ENCODE assay signal across 36 cellular contexts in the genomic region with DNA sequence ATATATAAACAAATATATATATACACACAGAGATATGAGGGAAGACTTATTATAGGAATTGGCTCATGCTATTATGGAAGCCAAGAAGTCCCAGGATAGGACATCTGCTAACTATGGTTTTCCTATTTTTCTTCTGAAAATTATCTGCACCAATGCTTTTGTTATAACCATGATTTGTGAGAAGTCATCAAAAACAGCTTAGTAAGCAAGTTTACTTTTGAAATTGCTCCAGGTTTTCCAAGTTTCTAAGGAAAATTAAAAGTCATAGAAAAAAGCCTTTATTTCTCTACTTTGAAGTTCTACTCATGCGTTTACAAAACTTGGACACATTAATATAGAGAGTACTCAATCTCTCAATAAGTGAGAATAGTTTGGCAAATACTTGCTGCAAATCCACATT.
"Had no signal": no experiment of that assay in that cellular context is flagged by ENCODE, and none has a peak within 500 bp of the region (broad histone marks: within the 10 kb centered on the region; RNA-seq: fewer than 3 reads in every experiment).

No MANE protein-coding gene starts in this region.

- H3K9me3 Mint-ChIP-seq: activated B cell treated with CpG ODN at 0.5 μM for 24 hours; activated CD4-positive, alpha-beta T cell treated with anti-CD3 and anti-CD28 coated beads, Interleukin-2, amount 10 ng/mL, durations not matched to agents 24 days and 14 days; activated CD8-positive, alpha-beta T cell treated with anti-CD3 and anti-CD28 coated beads for 36 hours; activated naive CD4-positive, alpha-beta T cell treated with anti-CD3 and anti-CD28 coated beads for 36 hours; activated naive CD4-positive, alpha-beta T cell treated with anti-CD3 and anti-CD28 coated beads, Interleukin-2, amount 50 U/mL, for 72 hours; activated naive CD8-positive, alpha-beta T cell treated with anti-CD3 and anti-CD28 coated beads for 36 hours; activated T-cell treated with anti-CD3 and anti-CD28 coated beads, Interleukin-2, amount 50 U/mL, for 4 hours; activated T-cell treated with anti-CD3 and anti-CD28 coated beads, Interleukin-2, amount 50 U/mL, for 72 hours; activated T-helper 1 cell treated with anti-CD3 and anti-CD28 coated beads, Interleukin-12 subunit alpha, Interleukin-12 subunit beta, Interleukin-2, Interleukin-4 antibody, amounts not matched to agents 30 ng/mL and 10 ng/mL and 1 ng/mL, durations not matched to agents 14 hours and 24 hours and 36 hours; T-helper 1 cell treated with Interleukin-12 subunit alpha and Interleukin-12 subunit beta and Interleukin-4 antibody, amounts not matched to agents 30 μg/mL and 1 μg/mL, for 36 hours had no signal

- H3K36me3 ChIP-seq: adrenal gland, brain microvascular endothelial cell, breast epithelium had no signal

- H3K27me3 ChIP-seq: adrenal gland, body of pancreas, brain microvascular endothelial cell, breast epithelium had no signal

- H3K4me3 ChIP-seq: adrenal gland, body of pancreas, breast epithelium had no signal

- H3K36me3 Mint-ChIP-seq: activated CD4-positive, alpha-beta memory T cell treated with anti-CD3 and anti-CD28 coated beads for 36 hours; activated naive CD4-positive, alpha-beta T cell treated with anti-CD3 and anti-CD28 coated beads, Interleukin-2, amount 50 U/mL, for 72 hours; activated naive CD8-positive, alpha-beta T cell treated with anti-CD3 and anti-CD28 coated beads for 36 hours had no signal

- H3K27ac ChIP-seq: adrenal gland, body of pancreas, brain microvascular endothelial cell, breast epithelium, VCaP had no signal

- H3K4me1 ChIP-seq: adrenal gland, body of pancreas, breast epithelium had no signal

- DNase-seq: activated B cell treated with CpG ODN at 0.5 μM for 24 hours; activated CD4-positive, alpha-beta memory T cell treated with anti-CD3 and anti-CD28 coated beads for 36 hours; activated CD4-positive, alpha-beta T cell treated with anti-CD3 and anti-CD28 coated beads for 4 hours; activated CD4-positive, alpha-beta T cell treated with anti-CD3 and anti-CD28 coated beads, Interleukin-2, amount 10 ng/mL, durations not matched to agents 24 days and 14 days; activated CD4-positive, alpha-beta T cell treated with anti-CD3 and anti-CD28 coated beads, Interleukin-2, amount 50 U/mL, for 1 hour; activated CD4-positive, alpha-beta T cell treated with anti-CD3 and anti-CD28 coated beads, Interleukin-2, amount 50 U/mL, for 4 hours; activated CD4-positive, CD25-positive, alpha-beta regulatory T cell treated with anti-CD3 and anti-CD28 coated beads, Interleukin-2, amount 50 U/mL, for 72 hours; activated CD8-positive, alpha-beta memory T cell treated with anti-CD3 and anti-CD28 coated beads, Interleukin-2, amount 50 U/mL, for 4 hours; activated CD8-positive, alpha-beta T cell treated with anti-CD3 and anti-CD28 coated beads for 36 hours; activated effector memory CD4-positive, alpha-beta T cell treated with anti-CD3 and anti-CD28 coated beads, Interleukin-2, amount 50 U/mL, for 16 hours; activated gamma-delta T cell treated with Interleukin-2 at 50 U/mL for 16 hours; activated naive CD4-positive, alpha-beta T cell; activated naive CD4-positive, alpha-beta T cell treated with anti-CD3 and anti-CD28 coated beads for 36 hours; activated naive CD4-positive, alpha-beta T cell treated with anti-CD3 and anti-CD28 coated beads, Interleukin-2, amount 50 U/mL, for 16 hours; activated naive CD8-positive, alpha-beta T cell treated with anti-CD3 and anti-CD28 coated beads for 36 hours; activated T-cell treated with anti-CD3 and anti-CD28 coated beads for 4 hours; activated T-cell treated with anti-CD3 and anti-CD28 coated beads, Interleukin-2, amount 50 U/mL, for 1 hour; activated T-cell treated with anti-CD3 and anti-CD28 coated beads, Interleukin-2, amount 50 U/mL, for 4 hours; activated T-cell treated with anti-CD3 and anti-CD28 coated beads, Interleukin-2, amount 50 U/mL, for 72 hours; adrenal gland; amniotic stem cell; aorta; body of pancreas; brain microvascular endothelial cell; central memory CD4-positive, alpha-beta T cell; T-helper 1 cell; T-helper 2 cell; T-helper 9 cell had no signal

- H3K27ac Mint-ChIP-seq: activated B cell treated with CpG ODN at 0.5 μM for 24 hours; activated CD4-positive, alpha-beta memory T cell treated with anti-CD3 and anti-CD28 coated beads for 36 hours; activated CD4-positive, alpha-beta T cell treated with anti-CD3 and anti-CD28 coated beads, Interleukin-2, amount 10 ng/mL, durations not matched to agents 24 days and 14 days; activated CD8-positive, alpha-beta T cell treated with anti-CD3 and anti-CD28 coated beads for 36 hours; activated naive CD4-positive, alpha-beta T cell treated with anti-CD3 and anti-CD28 coated beads for 36 hours; activated naive CD4-positive, alpha-beta T cell treated with anti-CD3 and anti-CD28 coated beads, Interleukin-2, amount 50 U/mL, for 72 hours; activated naive CD8-positive, alpha-beta T cell treated with anti-CD3 and anti-CD28 coated beads for 36 hours; activated T-cell treated with anti-CD3 and anti-CD28 coated beads, Interleukin-2, amount 50 U/mL, for 72 hours; activated T-helper 1 cell treated with anti-CD3 and anti-CD28 coated beads, Interleukin-12 subunit alpha, Interleukin-12 subunit beta, Interleukin-2, Interleukin-4 antibody, amounts not matched to agents 30 ng/mL and 10 ng/mL and 1 ng/mL, durations not matched to agents 14 hours and 24 hours and 36 hours; activated T-helper 17 cell treated with anti-CD3 and anti-CD28 coated beads, Interleukin-2, amount 50 U/mL, for 72 hours; T-helper 1 cell treated with Interleukin-12 subunit alpha and Interleukin-12 subunit beta and Interleukin-4 antibody, amounts not matched to agents 30 μg/mL and 1 μg/mL, for 36 hours; T-helper 2 cell treated with Interferon-gamma antibody and Interleukin-4, amounts not matched to agents 5 μg/mL and 100 μg/mL, for 36 hours had no signal

- H3K4me3 Mint-ChIP-seq: activated B cell treated with CpG ODN at 0.5 μM for 24 hours; activated CD4-positive, alpha-beta memory T cell treated with anti-CD3 and anti-CD28 coated beads for 36 hours; activated CD4-positive, alpha-beta T cell treated with anti-CD3 and anti-CD28 coated beads, Interleukin-2, amount 10 ng/mL, durations not matched to agents 24 days and 14 days; activated CD8-positive, alpha-beta T cell treated with anti-CD3 and anti-CD28 coated beads for 36 hours; activated naive CD4-positive, alpha-beta T cell treated with anti-CD3 and anti-CD28 coated beads for 36 hours; activated naive CD8-positive, alpha-beta T cell treated with anti-CD3 and anti-CD28 coated beads for 36 hours; activated T-cell treated with anti-CD3 and anti-CD28 coated beads, Interleukin-2, amount 50 U/mL, for 4 hours; activated T-cell treated with anti-CD3 and anti-CD28 coated beads, Interleukin-2, amount 50 U/mL, for 72 hours; activated T-helper 1 cell treated with anti-CD3 and anti-CD28 coated beads, Interleukin-12 subunit alpha, Interleukin-12 subunit beta, Interleukin-2, Interleukin-4 antibody, amounts not matched to agents 30 ng/mL and 10 ng/mL and 1 ng/mL, durations not matched to agents 14 hours and 24 hours and 36 hours; activated T-helper 17 cell treated with anti-CD3 and anti-CD28 coated beads, Interleukin-2, amount 50 U/mL, for 72 hours; T-helper 1 cell treated with Interleukin-12 subunit alpha and Interleukin-12 subunit beta and Interleukin-4 antibody, amounts not matched to agents 30 μg/mL and 1 μg/mL, for 36 hours; T-helper 2 cell treated with Interferon-gamma antibody and Interleukin-4, amounts not matched to agents 5 μg/mL and 100 μg/mL, for 36 hours had no signal

- H3K27me3 Mint-ChIP-seq: activated B cell treated with CpG ODN at 0.5 μM for 24 hours; activated CD4-positive, alpha-beta memory T cell treated with anti-CD3 and anti-CD28 coated beads for 36 hours; activated CD4-positive, alpha-beta T cell treated with anti-CD3 and anti-CD28 coated beads, Interleukin-2, amount 10 ng/mL, durations not matched to agents 24 days and 14 days; activated CD8-positive, alpha-beta T cell treated with anti-CD3 and anti-CD28 coated beads for 36 hours; activated naive CD8-positive, alpha-beta T cell treated with anti-CD3 and anti-CD28 coated beads for 36 hours; activated T-helper 17 cell treated with anti-CD3 and anti-CD28 coated beads, Interleukin-2, amount 50 U/mL, for 72 hours had no signal

- H3K4me1 Mint-ChIP-seq: activated B cell treated with CpG ODN at 0.5 μM for 24 hours; activated CD4-positive, alpha-beta T cell treated with anti-CD3 and anti-CD28 coated beads, Interleukin-2, amount 10 ng/mL, durations not matched to agents 24 days and 14 days; activated naive CD8-positive, alpha-beta T cell treated with anti-CD3 and anti-CD28 coated beads for 36 hours; activated T-helper 17 cell treated with anti-CD3 and anti-CD28 coated beads, Interleukin-2, amount 50 U/mL, for 72 hours had no signal

- FAIRE-seq: astrocyte had no signal

- ATAC-seq: activated CD8-positive, alpha-beta T cell treated with anti-CD3 and anti-CD28 coated beads for 36 hours; activated naive CD4-positive, alpha-beta T cell treated with anti-CD3 and anti-CD28 coated beads, Interleukin-2, amount 50 U/mL, for 72 hours; activated T-cell treated with anti-CD3 and anti-CD28 coated beads, Interleukin-2, amount 50 U/mL, for 4 hours; activated T-cell treated with anti-CD3 and anti-CD28 coated beads, Interleukin-2, amount 50 U/mL, for 72 hours; activated T-helper 17 cell treated with anti-CD3 and anti-CD28 coated beads, Interleukin-2, amount 50 U/mL, for 72 hours; body of pancreas had no signal

- H3K9me3 ChIP-seq: adrenal gland, body of pancreas, breast epithelium had no signal
